8 cellular contexts compared by ENCODE assay signal in genomic region chr10:68598978-68599753, GRCh38. TPM values are rescaled to one million over a fixed set of nuclear protein-coding genes. Genes with fewer than 3 reads are reported as not detected.
DNase-seq lines count a peak whose midpoint lies in the region; ATAC-seq and TF ChIP-seq lines count a peak whose summit lies in the region.

No MANE protein-coding gene starts in this region.

- WGBS in esophagus muscularis mucosa, result 39% methylated on average over 16 of the region's 23 CpGs

- H3K4me3 ChIP-seq in OCI-LY3 (ENCODE audit: low read length) (no peak overlapping the region), esophagus muscularis mucosa (peak overlapping the region; percentile 52 to 64 (median 58))

- no peak for ATAC-seq in naive B cell (ENCODE audit: low read depth in 2 of 2)

- H3K36me3 ChIP-seq in OCI-LY3 (replicated peaks; ENCODE audit: low read depth, low read length) (no peaks in the 10 kb centered on the region), esophagus muscularis mucosa (no peaks in the 10 kb centered on the region)

- peak overlapping the region; percentile 95; the same call in 1 of the 2 replicates for H2AFZ ChIP-seq in OCI-LY3 (ENCODE audit: low read depth, low read length)

- H3K9ac ChIP-seq in OCI-LY3 (ENCODE audit: low read length), result no peak overlapping the region

- no peak for TF ChIP-seq POLR2A in esophagus muscularis mucosa (IDR thresholded peaks at IDR 0.05; ENCODE audit: low read depth)

- H4K20me1 ChIP-seq in OCI-LY3 (ENCODE audit: insufficient read depth, low read length), result no peaks in the 10 kb centered on the region

- no peaks in the 10 kb centered on the region for H3K9me3 Mint-ChIP-seq in naive B cell

- H3K4me1 ChIP-seq in OCI-LY3 (ENCODE audit: low read length), result peaks cover 24% of the 10 kb centered on the region
- H3K4me1 ChIP-seq in esophagus muscularis mucosa, result peaks cover 35 to 49% (median 45%) of the 10 kb centered on the region in 4 donors

- peak overlapping the region; percentile 30 to 95 (median 90) for H3K4me3 Mint-ChIP-seq in naive B cell

- no peaks in the 10 kb centered on the region for H3K9me3 ChIP-seq in OCI-LY3 (ENCODE audit: insufficient read depth, low read length)
- H3K9me3 ChIP-seq in esophagus muscularis mucosa, result no peaks in the 10 kb centered on the region

- H3K27ac ChIP-seq in OCI-LY3 (ENCODE audit: low read length), result no peak overlapping the region
- H3K27ac ChIP-seq in esophagus muscularis mucosa (replicated peaks in 1 of 4), result peak overlapping the region; percentile 78 to 83 (median 80)

- H3K4me2 ChIP-seq in OCI-LY3 (ENCODE audit: low read length), result peak overlapping the region; percentile 73

- H3K4me1 Mint-ChIP-seq in naive B cell, result peaks cover 15 to 24% (median 18%) of the 10 kb centered on the region in 3 donors

- H3K27me3 ChIP-seq in OCI-LY3 (ENCODE audit: low read depth, low read length) (no peaks in the 10 kb centered on the region), esophagus muscularis mucosa (no peaks in the 10 kb centered on the region)

- no peak for TF ChIP-seq EP300 in esophagus muscularis mucosa (IDR thresholded peaks at IDR 0.05)

- DNase-seq in NCI-H2107 treated with DMSO at 0.1 percent for 48 hours (lab: John Stamatoyannopoulos, UW; ENCODE audit: unreplicated experiment), result peak; percentile 33
- no peak for DNase-seq in NCI-H2107 (lab: John Stamatoyannopoulos, UW)
- no peak for DNase-seq in esophagus muscularis mucosa (ENCODE audit: extremely low spot score)
- DNase-seq in naive B cell, result no peak
- DNase-seq in stimulated activated naive CD4-positive, alpha-beta T cell treated with Interleukin-2 at 50 U/mL for 16 hours (lab: John Stamatoyannopoulos, UW), result no peak
- no peak for DNase-seq in SKM-1 treated with dmso at 0.1 percent for 144 hours (lab: John Stamatoyannopoulos, UW; ENCODE audit: unreplicated experiment)
- no peak for DNase-seq in NOMO-1 treated with DMSO at 0.1 percent for 48 hours (lab: John Stamatoyannopoulos, UW; ENCODE audit: unreplicated experiment)

- H3K36me3 Mint-ChIP-seq in naive B cell, result no peaks in the 10 kb centered on the region

- peak overlapping the region in 1 of 6 donors; percentile 79 for H3K27ac Mint-ChIP-seq in naive B cell

- H3K79me2 ChIP-seq in OCI-LY3 (ENCODE audit: low read length), result no peaks in the 10 kb centered on the region

- intact Hi-C loops in esophagus muscularis mucosa (cut with DNase I), result no loop called here

- TF ChIP-seq CTCF in OCI-LY3 (IDR thresholded peaks at IDR 0.05; ENCODE audit: low read depth, low read length) (no peak), esophagus muscularis mucosa (IDR thresholded peaks at IDR 0.05) (no peak)

- peaks cover 0 to 3% (median 0%) of the 10 kb centered on the region in 3 donors for H3K27me3 Mint-ChIP-seq in naive B cell

RNA-seq across cellular contexts. Expression of gene TET1, which starts 39.0 kb away (rescaled TPM):
- total RNA-seq in esophagus muscularis mucosa, result 1 to 10 TPM; 6.9 to 9.6 (median 8.8) TPM
- polyA plus RNA-seq in naive B cell (ENCODE audit: low read depth in 6 of 6), result under 1 TPM in 5 of 6 donors, not detected in 1; 0.58 to 0.97 (median 0.64) TPM
